In genomic region chr19:35702223-35703012, GRCh38 we compare ENCODE assay signal across 8 cellular contexts. TPM values are rescaled to one million over a fixed set of nuclear protein-coding genes. Genes with fewer than 3 reads are reported as not detected.
DNase-seq lines count a peak whose midpoint lies in the region; ATAC-seq and TF ChIP-seq lines count a peak whose summit lies in the region.

No MANE protein-coding gene starts in this region.

- ATAC-seq in HG03457 (IDR thresholded peaks at IDR 0.05; ENCODE audit: unreplicated experiment) = peak; percentile 86

- no peak for TF ChIP-seq CTCF in BJ (IDR thresholded peaks at IDR 0.05; ENCODE audit: insufficient read depth, low read depth, low read length)
- TF ChIP-seq CTCF in liver (IDR thresholded peaks at IDR 0.05; ENCODE audit: low read depth, low read length, missing input control) = no peak

- WGBS in liver = under 1% methylated on average over 50 of the region's 50 CpGs

- DNase-seq in BJ (ENCODE audit: low read depth) (peak; percentile 83), GM19240 (ENCODE audit: insufficient read length, low spot score) (peak; percentile 72), NCI-H524 treated with DMSO at 0.1 percent for 48 hours (lab: John Stamatoyannopoulos, UW) (peak; percentile 96), dermis microvascular lymphatic vessel endothelial cell (ENCODE audit: low read depth in 2 of 2) (peak; percentile 97 to 98)
- peak; percentile 97 for DNase-seq in activated CD4-positive, alpha-beta T cell treated with anti-CD3 and anti-CD28 coated beads, Interleukin-2, amount 10 ng/mL, durations not matched to agents 7 days and 5 days
- DNase-seq in stimulated activated CD4-positive, alpha-beta T cell treated with anti-CD3 and anti-CD28 coated beads, Interleukin-4, amount 100 ng/mL, for 1 hour = peak; percentile 89

- POLR2A ChIA-PET in BJ (lab: Charles Lee) = interaction anchor here (0.6 kb wide), 1 partner anchor 68 kb away, joined by 8 read pairs; no protein-coding TSS in a partner anchor
- POLR2A ChIA-PET in activated CD4-positive, alpha-beta T cell treated with anti-CD3 and anti-CD28 coated beads, Interleukin-2, amount 10 ng/mL, durations not matched to agents 7 days and 5 days (lab: Charles Lee) = interaction anchor here (3.0 kb wide), 1 partner anchor 10 kb away, joined by 31 read pairs; no protein-coding TSS in a partner anchor

- H3K4me3 ChIP-seq in BJ (ENCODE audit: low read depth, low read length) (peak overlapping the region; percentile 58), liver (ENCODE audit: low read depth in 1 of 3, low read length in 3 of 3) (peak overlapping the region; percentile 48 to 64 (median 61))

- peaks cover 10% of the 10 kb centered on the region for H3K4me1 Mint-ChIP-seq in activated CD4-positive, alpha-beta T cell treated with anti-CD3 and anti-CD28 coated beads, Interleukin-2, amount 10 ng/mL, durations not matched to agents 7 days and 5 days

- H3K9me3 Mint-ChIP-seq in activated CD4-positive, alpha-beta T cell treated with anti-CD3 and anti-CD28 coated beads, Interleukin-2, amount 10 ng/mL, durations not matched to agents 7 days and 5 days = no peaks in the 10 kb centered on the region

- H3K27ac ChIP-seq in liver (ENCODE audit: low read depth in 1 of 2, low read length in 2 of 2) = no peak overlapping the region

- peaks cover 0 to 11% (median 6%) of the 10 kb centered on the region in 4 donors for H3K4me1 ChIP-seq in liver (ENCODE audit: control insufficient read depth in 4 of 4, insufficient read depth in 4 of 4, low read length in 3 of 4)

- H3K36me3 Mint-ChIP-seq in activated CD4-positive, alpha-beta T cell treated with anti-CD3 and anti-CD28 coated beads, Interleukin-2, amount 10 ng/mL, durations not matched to agents 7 days and 5 days (ENCODE audit: low read depth) = no peaks in the 10 kb centered on the region

- H3K9ac ChIP-seq in liver (ENCODE audit: low read depth in 1 of 2, low read length in 2 of 2) = no peak overlapping the region

- H3K27me3 Mint-ChIP-seq in activated CD4-positive, alpha-beta T cell treated with anti-CD3 and anti-CD28 coated beads, Interleukin-2, amount 10 ng/mL, durations not matched to agents 7 days and 5 days = no peaks in the 10 kb centered on the region

- peak overlapping the region; percentile 78 for H3K4me3 Mint-ChIP-seq in activated CD4-positive, alpha-beta T cell treated with anti-CD3 and anti-CD28 coated beads, Interleukin-2, amount 10 ng/mL, durations not matched to agents 7 days and 5 days

- H3K9me3 ChIP-seq in liver (ENCODE audit: control insufficient read depth in 4 of 4, low read length in 3 of 4) = no peaks in the 10 kb centered on the region

- H3K36me3 ChIP-seq in BJ (ENCODE audit: control insufficient read depth, insufficient read depth, low read length) (no peaks in the 10 kb centered on the region), liver (ENCODE audit: control insufficient read depth in 4 of 4, insufficient read depth in 3 of 4, low read depth in 1 of 4, low read length in 3 of 4) (no peaks in the 10 kb centered on the region)

- no peak for TF ChIP-seq RAD21 in liver (IDR thresholded peaks at IDR 0.05)

- H3K27me3 ChIP-seq in BJ (ENCODE audit: control insufficient read depth, insufficient read depth, low read length) = no peaks in the 10 kb centered on the region
- H3K27me3 ChIP-seq in liver (ENCODE audit: control insufficient read depth in 4 of 4, insufficient read depth in 4 of 4, low read length in 3 of 4) = no peaks in the 10 kb centered on the region

- CTCF ChIA-PET in BJ (lab: Yijun Ruan, JAX) = interaction anchor here (0.7 to 4.4 kb wide), 6 partner anchors 9 to 117 kb away, joined by 3 to 30 read pairs (median 5); no protein-coding TSS in a partner anchor
- CTCF ChIA-PET in activated CD4-positive, alpha-beta T cell treated with anti-CD3 and anti-CD28 coated beads, Interleukin-2, amount 10 ng/mL, durations not matched to agents 7 days and 5 days (lab: Charles Lee) = interaction anchor here (0.6 to 2.8 kb wide), 12 partner anchors 8 to 229 kb away, joined by 3 to 26 read pairs (median 4); no protein-coding TSS in a partner anchor

- peak overlapping the region; percentile 94 for H3K27ac Mint-ChIP-seq in activated CD4-positive, alpha-beta T cell treated with anti-CD3 and anti-CD28 coated beads, Interleukin-2, amount 10 ng/mL, durations not matched to agents 7 days and 5 days

TF ChIP-seq in liver, 16 proteins besides CTCF, POLR2A, EP300 and RAD21:
- no peak for TF ChIP-seq MAX (IDR thresholded peaks at IDR 0.05)
- TF ChIP-seq SP1 (IDR thresholded peaks at IDR 0.05) = peak; percentile 99
- TF ChIP-seq TAF1 (conservative IDR thresholded peaks at IDR 0.05) = peak; percentile 79
- TF ChIP-seq FOXA2 (IDR thresholded peaks at IDR 0.05) = no peak
TF ChIP-seq in liver: peak in this region for 2.

RNA-seq across cellular contexts. Expression of gene ZBTB32, which starts 1.9 kb away (rescaled TPM):
- polyA plus RNA-seq in BJ (2011; rRNA removed) (not detected in 2 replicates), liver (under 1 TPM in 1 of 2 donors, not detected in 1; 0.47 TPM)
- polyA minus RNA-seq in BJ (2011; rRNA and poly(A)+ RNA removed) = not detected in 2 replicates
- total RNA-seq in activated CD4-positive, alpha-beta T cell treated with anti-CD3 and anti-CD28 coated beads, Interleukin-2, amount 10 ng/mL, durations not matched to agents 7 days and 5 days = 10 to 100 TPM; 15.4 to 17.3 TPM
- total RNA-seq in dermis microvascular lymphatic vessel endothelial cell (not detected in 2 replicates), liver (not detected)

RNA-seq across cellular contexts. Expression of gene KMT2B, which starts 15.4 kb away (rescaled TPM):
- 6.1 and 13.3 TPM in 2 replicates for polyA plus RNA-seq in BJ (2011; rRNA removed)
- 7.3 and 9.8 TPM in 2 replicates for polyA minus RNA-seq in BJ (2011; rRNA and poly(A)+ RNA removed)
- total RNA-seq in activated CD4-positive, alpha-beta T cell treated with anti-CD3 and anti-CD28 coated beads, Interleukin-2, amount 10 ng/mL, durations not matched to agents 7 days and 5 days = 10 to 100 TPM; 65.1 to 67.2 TPM
- 2.3 and 7.1 TPM in 2 replicates for total RNA-seq in dermis microvascular lymphatic vessel endothelial cell
- 10 to 100 TPM in 1 of 2 donors, 1 to 10 TPM in 1; 6.3 to 12.1 TPM for total RNA-seq in liver
- 10 to 100 TPM in 1 of 2 donors, 1 to 10 TPM in 1; 3.7 to 10.3 TPM for polyA plus RNA-seq in liver

RNA-seq across cellular contexts. Expression of gene UPK1A, which starts 36.1 kb away (rescaled TPM):
- 0.17 and 0.39 TPM in 2 replicates for polyA plus RNA-seq in BJ (2011; rRNA removed)
- 0.26 TPM in 1 of 2 replicates, not detected in the other for polyA minus RNA-seq in BJ (2011; rRNA and poly(A)+ RNA removed)
- total RNA-seq in activated CD4-positive, alpha-beta T cell treated with anti-CD3 and anti-CD28 coated beads, Interleukin-2, amount 10 ng/mL, durations not matched to agents 7 days and 5 days = under 1 TPM; 0.37 TPM
- not detected in 2 replicates for total RNA-seq in dermis microvascular lymphatic vessel endothelial cell
- total RNA-seq in liver = under 1 TPM in 1 of 2 donors, not detected in 1; 0.56 TPM
- under 1 TPM in 1 of 2 donors, not detected in 1; 0.10 TPM for polyA plus RNA-seq in liver

RNA-seq across cellular contexts. Expression of gene IGFLR1, which starts 39.8 kb away (rescaled TPM):
- polyA plus RNA-seq in BJ (2011; rRNA removed) (1.1 and 1.9 TPM in 2 replicates), liver (10 to 100 TPM; 51.1 to 59.7 TPM)
- polyA minus RNA-seq in BJ (2011; rRNA and poly(A)+ RNA removed) = 0.15 and 2.1 TPM in 2 replicates
- total RNA-seq in activated CD4-positive, alpha-beta T cell treated with anti-CD3 and anti-CD28 coated beads, Interleukin-2, amount 10 ng/mL, durations not matched to agents 7 days and 5 days = 10 to 100 TPM; 53.7 to 54.6 TPM
- total RNA-seq in dermis microvascular lymphatic vessel endothelial cell (1.1 and 1.8 TPM in 2 replicates), liver (10 to 100 TPM in 1 of 2 donors, 1 to 10 TPM in 1; 7.0 to 11.2 TPM)

RNA-seq across cellular contexts. Expression of gene U2AF1L4, which starts 42.8 kb away (rescaled TPM):
- polyA plus RNA-seq in BJ (2011; rRNA removed) (18.3 and 20.3 TPM in 2 replicates), liver (10 to 100 TPM; 12.0 to 36.5 TPM)
- polyA minus RNA-seq in BJ (2011; rRNA and poly(A)+ RNA removed) = 6.8 and 12.8 TPM in 2 replicates
- 10 to 100 TPM; 35.0 to 38.1 TPM for total RNA-seq in activated CD4-positive, alpha-beta T cell treated with anti-CD3 and anti-CD28 coated beads, Interleukin-2, amount 10 ng/mL, durations not matched to agents 7 days and 5 days
- total RNA-seq in dermis microvascular lymphatic vessel endothelial cell (2.4 and 4.3 TPM in 2 replicates), liver (10 to 100 TPM in 1 of 2 donors, 1 to 10 TPM in 1; 4.5 to 14.8 TPM)

Comparison
In these comparisons a context has a peak if more than half of its experiments do, and no peak if none do; other contexts are left out.
1. RNA of gene ZBTB32, which starts 1.9 kb away (total RNA-seq): 15.4 to 17.3 TPM in activated CD4-positive, alpha-beta T cell treated with anti-CD3 and anti-CD28 coated beads, Interleukin-2, amount 10 ng/mL, durations not matched to agents 7 days and 5 days; not detected in dermis microvascular lymphatic vessel endothelial cell and not detected in liver; every median in the first group is over 10 times any median in the second.
2. Peak in every context shown above with its lines, with median percentiles within 50 percentile points of each other: DNase-seq.